In genomic region chr9:88645172-88645868, GRCh38 we compare ENCODE assay signal across 22 cellular contexts.
DNase-seq lines count a peak whose midpoint lies in the region; ATAC-seq, FAIRE-seq and TF ChIP-seq lines count a peak whose summit lies in the region.
"Had no signal": no experiment of that assay in that cellular context is flagged by ENCODE, and none has a peak within 500 bp of the region (broad histone marks: within the 10 kb centered on the region; RNA-seq: fewer than 3 reads in every experiment).

No MANE protein-coding gene starts in this region.

- in situ Hi-C loops in GM23248 (cut with MboI), result no loop called here

- H3K9me3 ChIP-seq in GM23248 (ENCODE audit: low read depth) (no peaks in the 10 kb centered on the region), PC-9 (ENCODE audit: insufficient read depth, low read depth) (no peaks in the 10 kb centered on the region), esophagus muscularis mucosa (peaks cover 0 to 4% (median 0%) of the 10 kb centered on the region in 4 donors), muscle layer of colon (ENCODE audit: low read length) (no peaks in the 10 kb centered on the region)
- H3K9me3 ChIP-seq: mucosa of descending colon had no signal

- H3K27me3 Mint-ChIP-seq in stimulated activated naive CD8-positive, alpha-beta T cell treated with anti-CD3 and anti-CD28 coated beads, Interleukin-15, amount 100 ng/mL, for 72 hours, result peaks cover 59% of the 10 kb centered on the region

- BruUV-seq in PC-9 (replicated peaks; lab: Mats Ljungman, UMichigan), result no TSS peak

- DNase-seq in GM23248, result no peak
- DNase-seq in PC-9, result no peak
- DNase-seq in esophagus muscularis mucosa (ENCODE audit: extremely low spot score), result no peak
- DNase-seq in GM12892 (ENCODE audit: insufficient read length), result no peak
- DNase-seq in NCI-H748 (lab: John Stamatoyannopoulos, UW; ENCODE audit: unreplicated experiment), result no peak
- DNase-seq in stimulated activated naive CD8-positive, alpha-beta T cell treated with anti-CD3 and anti-CD28 coated beads, Interleukin-15, amount 100 ng/mL, for 72 hours, result no peak
- DNase-seq: activated CD4-positive, alpha-beta memory T cell treated with anti-CD3 and anti-CD28 coated beads for 36 hours; activated T-cell treated with anti-CD3 and anti-CD28 coated beads for 4 hours; cortex of kidney; Karpas-422; mucosa of descending colon; NCI-H1105 treated with DMSO at 0.1 percent for 48 hours; NCI-H2107; NCI-H526; nucleus accumbens; SHP77; T-helper 17 cell had no signal

- H3K27me3 ChIP-seq in GM23248 (replicated peaks; ENCODE audit: insufficient read depth) (no peaks in the 10 kb centered on the region), PC-9 (ENCODE audit: insufficient read depth, low read depth) (no peaks in the 10 kb centered on the region), esophagus muscularis mucosa (no peaks in the 10 kb centered on the region), muscle layer of colon (ENCODE audit: control insufficient read depth in 1 of 2, insufficient read depth in 2 of 2, low read length in 2 of 2) (no peaks in the 10 kb centered on the region)
- H3K27me3 ChIP-seq: tibial nerve had no signal

- H3K4me2 ChIP-seq in GM23248 (ENCODE audit: unreplicated experiment), result peak overlapping the region; percentile 16
- peak overlapping the region; percentile 57 for H3K4me2 ChIP-seq in PC-9

- H3K9ac ChIP-seq in GM23248, result no peak overlapping the region
- H3K9ac ChIP-seq in muscle layer of colon (ENCODE audit: low read length), result no peak overlapping the region

- WGBS in GM23248 (ENCODE audit: low coverage in 1 of 2, low lambda C conversion rate in 2 of 2, missing lambda C conversion rate in 2 of 2), 2 experiments, result 58 to 70% methylated on average over 7 of the region's 7 CpGs
- WGBS in esophagus muscularis mucosa, result 69% methylated on average over 7 of the region's 7 CpGs

- no peak overlapping the region for H3K4me3 Mint-ChIP-seq in stimulated activated naive CD8-positive, alpha-beta T cell treated with anti-CD3 and anti-CD28 coated beads, Interleukin-15, amount 100 ng/mL, for 72 hours
- H3K4me3 Mint-ChIP-seq: activated CD4-positive, alpha-beta memory T cell treated with anti-CD3 and anti-CD28 coated beads for 36 hours; stimulated activated memory B cell treated with anti-CD40 and anti-IgM and Interleukin-4, amounts not matched to agents 10 μg/mL and 1 μg/mL and 100 μg/mL, for 72 hours; T-helper 17 cell had no signal

- FAIRE-seq in GM12892 (lab: Jason Lieb, UNC), result no peak

- H3F3A ChIP-seq in GM23248 (ENCODE audit: insufficient read depth), result peaks cover 15% of the 10 kb centered on the region
- no peaks in the 10 kb centered on the region for H3F3A ChIP-seq in PC-9 (ENCODE audit: insufficient read depth, low read depth)

- H3K9me2 ChIP-seq in GM23248 (ENCODE audit: insufficient read depth) (no peaks in the 10 kb centered on the region), PC-9 (ENCODE audit: insufficient read depth) (no peaks in the 10 kb centered on the region)

- CTCF ChIA-PET in PC-9 (lab: Charles Lee), result no interaction called here

- peaks cover 0 to 10% of the 10 kb centered on the region in 2 donors for H3K9me3 Mint-ChIP-seq in stimulated activated naive CD8-positive, alpha-beta T cell treated with anti-CD3 and anti-CD28 coated beads, Interleukin-15, amount 100 ng/mL, for 72 hours
- H3K9me3 Mint-ChIP-seq: activated CD4-positive, alpha-beta memory T cell treated with anti-CD3 and anti-CD28 coated beads for 36 hours had no signal

- H3K36me3 ChIP-seq in GM23248 (ENCODE audit: low read depth) (no peaks in the 10 kb centered on the region), PC-9 (ENCODE audit: low read depth) (no peaks in the 10 kb centered on the region), esophagus muscularis mucosa (no peaks in the 10 kb centered on the region), muscle layer of colon (ENCODE audit: insufficient read depth, low read length) (no peaks in the 10 kb centered on the region)
- H3K36me3 ChIP-seq: tibial nerve had no signal

- POLR2A ChIA-PET in PC-9 (lab: Charles Lee; ENCODE audit: unreplicated experiment), result no interaction called here

- H3K79me2 ChIP-seq in GM23248 (ENCODE audit: insufficient read depth) (no peaks in the 10 kb centered on the region), PC-9 (ENCODE audit: low read depth) (no peaks in the 10 kb centered on the region)

- no peaks in the 10 kb centered on the region for H4K20me1 ChIP-seq in GM23248 (ENCODE audit: insufficient read depth)
- no peaks in the 10 kb centered on the region for H4K20me1 ChIP-seq in PC-9 (ENCODE audit: insufficient read depth)

- intact Hi-C loops in PC-9 (cut with micrococcal nuclease; ENCODE audit: unreplicated experiment), result no loop called here
- intact Hi-C loops in esophagus muscularis mucosa (cut with DNase I), result loop anchor here (5.0 kb wide), 1 partner anchor 347 kb away; the partner anchor contains the start of gene S1PR3

- no peak for ATAC-seq in stimulated activated naive CD8-positive, alpha-beta T cell treated with anti-CD3 and anti-CD28 coated beads, Interleukin-15, amount 100 ng/mL, for 72 hours
- ATAC-seq: left lobe of liver; mucosa of descending colon; stimulated activated memory B cell treated with anti-CD40 and anti-IgM and Interleukin-4, amounts not matched to agents 10 μg/mL and 1 μg/mL and 100 μg/mL, for 72 hours; T-helper 17 cell had no signal

- TF ChIP-seq POLR2A in esophagus muscularis mucosa (IDR thresholded peaks at IDR 0.05; ENCODE audit: low read depth), result no peak
- no peak for TF ChIP-seq POLR2A in GM12892 (IDR thresholded peaks at IDR 0.05; ENCODE audit: low read depth, low read length)

- H2AFZ ChIP-seq in GM23248 (no peak overlapping the region), PC-9 (peak overlapping the region; percentile 79)

- H3K4me1 Mint-ChIP-seq in stimulated activated naive CD8-positive, alpha-beta T cell treated with anti-CD3 and anti-CD28 coated beads, Interleukin-15, amount 100 ng/mL, for 72 hours, result no peaks in the 10 kb centered on the region
- H3K4me1 Mint-ChIP-seq: stimulated activated memory B cell treated with anti-CD40 and anti-IgM and Interleukin-4, amounts not matched to agents 10 μg/mL and 1 μg/mL and 100 μg/mL, for 72 hours; T-helper 17 cell had no signal

- H3K27ac ChIP-seq in GM23248 (no peak overlapping the region), PC-9 (no peak overlapping the region), esophagus muscularis mucosa (replicated peaks in 1 of 4) (peak overlapping the region; percentile 61 to 79 (median 67)), muscle layer of colon (ENCODE audit: low read depth, low read length) (peak overlapping the region; percentile 19)
- H3K27ac ChIP-seq: VCaP had no signal

- TF ChIP-seq EP300 in esophagus muscularis mucosa (IDR thresholded peaks at IDR 0.05), result no peak

- no peak for TF ChIP-seq CTCF in PC-9 (conservative IDR thresholded peaks at IDR 0.05)
- no peak for TF ChIP-seq CTCF in esophagus muscularis mucosa (IDR thresholded peaks at IDR 0.05)

- no peak overlapping the region for H3K27ac Mint-ChIP-seq in stimulated activated naive CD8-positive, alpha-beta T cell treated with anti-CD3 and anti-CD28 coated beads, Interleukin-15, amount 100 ng/mL, for 72 hours
- H3K27ac Mint-ChIP-seq: activated CD4-positive, alpha-beta memory T cell treated with anti-CD3 and anti-CD28 coated beads for 36 hours; stimulated activated memory B cell treated with anti-CD40 and anti-IgM and Interleukin-4, amounts not matched to agents 10 μg/mL and 1 μg/mL and 100 μg/mL, for 72 hours; T-helper 17 cell had no signal

- no peak overlapping the region for H3K4me3 ChIP-seq in GM23248
- peak overlapping the region; percentile 46; the same call in 1 of the 2 replicates for H3K4me3 ChIP-seq in PC-9
- H3K4me3 ChIP-seq in esophagus muscularis mucosa, result peak overlapping the region in 2 of 4 donors; percentile 0 to 22
- H3K4me3 ChIP-seq in muscle layer of colon (ENCODE audit: low read depth in 1 of 2, low read length in 2 of 2), result no peak overlapping the region
- H3K4me3 ChIP-seq: mucosa of descending colon, tibial nerve had no signal

- H3K4me1 ChIP-seq in GM23248 (ENCODE audit: insufficient read depth), result peaks cover 14% of the 10 kb centered on the region
- H3K4me1 ChIP-seq in PC-9 (replicated peaks; ENCODE audit: insufficient read depth), result no peaks in the 10 kb centered on the region
- peaks cover 0 to 30% (median 20%) of the 10 kb centered on the region in 4 donors for H3K4me1 ChIP-seq in esophagus muscularis mucosa
- no peaks in the 10 kb centered on the region for H3K4me1 ChIP-seq in muscle layer of colon (ENCODE audit: insufficient read depth, low read length)

Comparison
In these comparisons a context has a peak if more than half of its experiments do, and no peak if none do; other contexts are left out.
1. H3K27ac ChIP-seq: peak in esophagus muscularis mucosa (4 of 4) and muscle layer of colon (single experiment); none in GM23248 (single experiment) and PC-9 (single experiment).